Comparison of ENCODE assay signal across 28 cellular contexts in the genomic region with DNA sequence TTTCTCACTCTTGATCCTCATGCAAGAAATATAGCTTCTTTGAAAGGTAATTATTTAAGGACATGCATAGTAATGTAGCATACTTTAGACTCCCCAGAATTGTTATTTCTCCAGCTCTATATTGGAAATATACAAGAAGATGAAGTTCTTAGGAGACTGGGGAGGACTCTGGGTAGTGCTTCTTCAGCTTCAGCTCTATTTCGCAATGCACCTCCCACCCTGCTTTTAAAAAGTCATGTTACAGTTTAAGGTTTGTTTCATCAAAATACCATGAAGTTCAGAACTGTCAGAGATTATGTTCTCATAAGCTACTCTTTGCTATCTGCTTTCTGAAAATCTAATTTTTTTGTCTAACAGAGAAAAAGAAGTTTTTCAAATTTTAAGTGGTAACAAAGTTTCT.
"Had no signal": no experiment of that assay in that cellular context is flagged by ENCODE, and none has a peak within 500 bp of the region (broad histone marks: within the 10 kb centered on the region; RNA-seq: fewer than 3 reads in every experiment).

No MANE protein-coding gene starts in this region.

- H3K36me3 ChIP-seq: neural progenitor cell, ovary, spleen, suprapubic skin, tibial artery, transverse colon, upper lobe of right lung, uterus had no signal

- H3K4me1 ChIP-seq: parathyroid adenoma, psoas muscle, spleen, suprapubic skin, testis, tibial artery, transverse colon, upper lobe of right lung, uterus had no signal

- H3K9ac ChIP-seq: neural progenitor cell, parathyroid adenoma had no signal

- H3K27me3 ChIP-seq: neural progenitor cell, ovary, spleen, suprapubic skin, testis, tibial artery, transverse colon, upper lobe of right lung, uterus had no signal

- H3K4me3 ChIP-seq: neural progenitor cell, ovary, psoas muscle, skin epidermis, smooth muscle cell, spleen, suprapubic skin, testis, tibial artery, transverse colon, upper lobe of right lung, uterus had no signal

- H3K4me2 ChIP-seq: neural progenitor cell, smooth muscle cell had no signal

- ATAC-seq: natural killer cell; psoas muscle; right cardiac atrium; sciatic nerve; stimulated activated memory B cell treated with anti-CD40 and anti-IgM and Interleukin-4, amounts not matched to agents 10 μg/mL and 1 μg/mL and 100 μg/mL, for 72 hours; stimulated activated naive CD8-positive, alpha-beta T cell treated with anti-CD3 and anti-CD28 coated beads, Interleukin-15, amount 100 ng/mL, for 72 hours; stimulated activated naive CD8-positive, alpha-beta T cell treated with anti-CD3 and anti-CD28 coated beads, Interleukin-15, Interleukin-2, amounts not matched to agents 100 U/mL and 50 U/mL, for 24 hours; upper lobe of right lung had no signal

- H2AFZ ChIP-seq: neural progenitor cell, parathyroid adenoma had no signal

- DNase-seq: natural killer cell; occipital lobe; ovary; posterior cingulate gyrus; psoas muscle; right cardiac atrium; spleen; stimulated activated CD4-positive, alpha-beta T cell treated with anti-CD3 and anti-CD28 coated beads, Interleukin-12 subunit alpha, Interleukin-12 subunit beta, amount 100 ng/mL, for 4 hours; stimulated activated CD4-positive, alpha-beta T cell treated with anti-CD3 and anti-CD28 coated beads, Interleukin-1b, Interleukin-23, amount 100 ng/mL, for 48 hours; stimulated activated CD4-positive, alpha-beta T cell treated with anti-CD3 and anti-CD28 coated beads, Interleukin-4, amount 100 ng/mL, for 1 hour; stimulated activated CD4-positive, alpha-beta T cell treated with anti-CD3 and anti-CD28 coated beads, Interleukin-4, amount 100 ng/mL, for 4 hours; stimulated activated CD8-positive, alpha-beta memory T cell treated with anti-CD3 and anti-CD28 coated beads, Interleukin-4, amount 100 ng/mL, for 48 hours; stimulated activated naive CD4-positive, alpha-beta T cell; stimulated activated naive CD8-positive, alpha-beta T cell treated with anti-CD3 and anti-CD28 coated beads, Interleukin-15, amount 100 ng/mL, for 72 hours; stimulated activated naive CD8-positive, alpha-beta T cell treated with anti-CD3 and anti-CD28 coated beads, Interleukin-15, Interleukin-2, amounts not matched to agents 100 U/mL and 50 U/mL, for 24 hours; substantia nigra; testis; tibial artery; transverse colon; upper lobe of right lung; uterus had no signal

- H3K9me3 ChIP-seq: ovary, psoas muscle, testis, tibial artery, transverse colon, upper lobe of right lung, uterus had no signal

- H3K27ac ChIP-seq: neural progenitor cell, ovary, parathyroid adenoma, psoas muscle, skin epidermis, spleen, suprapubic skin, testis, tibial artery, transverse colon, upper lobe of right lung, uterus had no signal
